ENCODE assay signal across 8 cellular contexts in genomic region chr1:16237343-16237830, GRCh38. TPM values are rescaled to one million over a fixed set of nuclear protein-coding genes. Genes with fewer than 3 reads are reported as not detected.
A peak's percentile ranks its signal among the peaks of the same experiment; 100 is the strongest.
DNase-seq lines count a peak whose midpoint lies in the region; ATAC-seq and TF ChIP-seq lines count a peak whose summit lies in the region.

No MANE protein-coding gene starts in this region.

- in situ Hi-C loops in astrocyte of the cerebellum (cut with HindIII; ENCODE audit: low sequenced_read_pairs), result no loop called here

- TF ChIP-seq CTCF in astrocyte of the cerebellum (IDR thresholded peaks at IDR 0.05; ENCODE audit: low read depth, low read length, missing control alignments) (no peak), right lobe of liver (IDR thresholded peaks at IDR 0.05) (no peak)

- no peaks in the 10 kb centered on the region for H3K27me3 Mint-ChIP-seq in activated naive CD4-positive, alpha-beta T cell treated with anti-CD3 and anti-CD28 coated beads, Interleukin-2, amount 10 ng/mL, durations not matched to agents 7 days and 5 days

- no peaks in the 10 kb centered on the region for H3K9me3 ChIP-seq in right lobe of liver

- H3K27ac ChIP-seq in right lobe of liver, result peak overlapping the region in 2 of 3 donors; percentile 60 to 62
- peak overlapping the region; percentile 72 for H3K27ac ChIP-seq in urinary bladder (ENCODE audit: low read depth)

- CTCF ChIA-PET in activated naive CD4-positive, alpha-beta T cell treated with anti-CD3 and anti-CD28 coated beads, Interleukin-2, amount 10 ng/mL, durations not matched to agents 7 days and 5 days (lab: Charles Lee), result interaction anchor here (0.7 to 1.4 kb wide), 4 partner anchors 25 to 164 kb away, joined by 3 to 5 read pairs (median 4); partner anchors contain the start of genes ARHGEF19 and FAM131C

- H3K4me3 Mint-ChIP-seq in activated naive CD4-positive, alpha-beta T cell treated with anti-CD3 and anti-CD28 coated beads, Interleukin-2, amount 10 ng/mL, durations not matched to agents 7 days and 5 days, result peak overlapping the region; percentile 75

- H3K4me1 ChIP-seq in right lobe of liver (peaks cover 0 to 14% (median 4%) of the 10 kb centered on the region in 4 donors), urinary bladder (ENCODE audit: insufficient read depth) (no peaks in the 10 kb centered on the region)

- no peak for TF ChIP-seq POLR2A in right lobe of liver (IDR thresholded peaks at IDR 0.05)

- H3K9me3 Mint-ChIP-seq in activated naive CD4-positive, alpha-beta T cell treated with anti-CD3 and anti-CD28 coated beads, Interleukin-2, amount 10 ng/mL, durations not matched to agents 7 days and 5 days, result peaks cover 3% of the 10 kb centered on the region

- H3K4me3 ChIP-seq in astrocyte of the cerebellum (ENCODE audit: low read depth, low read length), result peak overlapping the region; percentile 64
- H3K4me3 ChIP-seq in right lobe of liver, result peak overlapping the region; percentile 52 to 78 (median 78)
- H3K4me3 ChIP-seq in urinary bladder (ENCODE audit: low read depth, low read length), result peak overlapping the region; percentile 52

- DNase-seq in activated naive CD4-positive, alpha-beta T cell treated with anti-CD3 and anti-CD28 coated beads, Interleukin-2, amount 10 ng/mL, durations not matched to agents 7 days and 5 days, result no peak
- no peak for DNase-seq in activated naive CD4-positive, alpha-beta T cell (lab: John Stamatoyannopoulos, UW)
- DNase-seq in astrocyte of the cerebellum (ENCODE audit: low read depth) (no peak), right lobe of liver (no peak), NCI-H1105 (lab: John Stamatoyannopoulos, UW) (no peak), NCI-H774 (lab: John Stamatoyannopoulos, UW) (no peak)

- no peaks in the 10 kb centered on the region for H3K36me3 Mint-ChIP-seq in activated naive CD4-positive, alpha-beta T cell treated with anti-CD3 and anti-CD28 coated beads, Interleukin-2, amount 10 ng/mL, durations not matched to agents 7 days and 5 days

- intact Hi-C loops in right lobe of liver (cut with DNase I), result no loop called here

- no peaks in the 10 kb centered on the region for H3K27me3 ChIP-seq in right lobe of liver

- WGBS in right lobe of liver (ENCODE audit: insufficient coverage, low coverage, low lambda C conversion rate, missing lambda C conversion rate), result 25% methylated on average over 6 of the region's 6 CpGs
- 20% methylated on average over 6 of the region's 6 CpGs for WGBS in urinary bladder

- H3K4me1 Mint-ChIP-seq in activated naive CD4-positive, alpha-beta T cell treated with anti-CD3 and anti-CD28 coated beads, Interleukin-2, amount 10 ng/mL, durations not matched to agents 7 days and 5 days, result peaks cover 39% of the 10 kb centered on the region

- ATAC-seq in right lobe of liver (peak in 1 of 4 donors; percentile 9), HG03457 (IDR thresholded peaks at IDR 0.05; ENCODE audit: unreplicated experiment) (no peak)

- H3K36me3 ChIP-seq in right lobe of liver (no peaks in the 10 kb centered on the region), urinary bladder (ENCODE audit: insufficient read depth) (no peaks in the 10 kb centered on the region)

- peak overlapping the region; percentile 81 for H3K27ac Mint-ChIP-seq in activated naive CD4-positive, alpha-beta T cell treated with anti-CD3 and anti-CD28 coated beads, Interleukin-2, amount 10 ng/mL, durations not matched to agents 7 days and 5 days

RNA-seq across cellular contexts. Expression of gene CPLANE2, which starts 0.4 kb away (rescaled TPM):
- total RNA-seq in right lobe of liver (1 to 10 TPM; 2.2 to 4.4 (median 3.1) TPM), urinary bladder (3.2 TPM)
- 8.5 TPM for polyA plus RNA-seq in urinary bladder

RNA-seq across cellular contexts. Expression of gene ARHGEF19, which starts 24.9 kb away (rescaled TPM):
- total RNA-seq in right lobe of liver (1 to 10 TPM in 4 of 6 experiments, under 1 TPM in 2; 0.31 to 2.8 (median 1.5) TPM), urinary bladder (6.9 TPM)
- polyA plus RNA-seq in urinary bladder, result 15.2 TPM
